20 cellular contexts compared by ENCODE assay signal in genomic region chr1:234734412-234734835, GRCh38.
DNase-seq lines count a peak whose midpoint lies in the region; ATAC-seq and TF ChIP-seq lines count a peak whose summit lies in the region.
"Had no signal": no experiment of that assay in that cellular context is flagged by ENCODE, and none has a peak within 500 bp of the region (broad histone marks: within the 10 kb centered on the region; RNA-seq: fewer than 3 reads in every experiment).

No MANE protein-coding gene starts in this region.

- ATAC-seq in upper lobe of right lung: no peak

- H3K36me3 ChIP-seq in upper lobe of right lung: no peaks in the 10 kb centered on the region
- H3K36me3 ChIP-seq: SJCRH30 had no signal

- peak overlapping the region; percentile 59 for H3K27ac Mint-ChIP-seq in activated naive CD4-positive, alpha-beta T cell treated with anti-CD3 and anti-CD28 coated beads, Interleukin-2, amount 50 U/mL, for 24 hours
- H3K27ac Mint-ChIP-seq in activated naive CD8-positive, alpha-beta T cell treated with anti-CD3 and anti-CD28 coated beads for 36 hours: peak overlapping the region; percentile 35
- H3K27ac Mint-ChIP-seq in nephron: peak overlapping the region in 2 of 3 experiments; percentile 50 to 71
- H3K27ac Mint-ChIP-seq: CD4-positive, alpha-beta T cell had no signal

- H3K9me3 Mint-ChIP-seq in activated naive CD4-positive, alpha-beta T cell treated with anti-CD3 and anti-CD28 coated beads, Interleukin-2, amount 50 U/mL, for 24 hours: no peaks in the 10 kb centered on the region
- H3K9me3 Mint-ChIP-seq in activated naive CD8-positive, alpha-beta T cell treated with anti-CD3 and anti-CD28 coated beads for 36 hours: no peaks in the 10 kb centered on the region
- no peaks in the 10 kb centered on the region for H3K9me3 Mint-ChIP-seq in nephron
- H3K9me3 Mint-ChIP-seq: CD4-positive, alpha-beta T cell had no signal

- peaks cover 39% of the 10 kb centered on the region for H3K4me1 Mint-ChIP-seq in activated naive CD4-positive, alpha-beta T cell treated with anti-CD3 and anti-CD28 coated beads, Interleukin-2, amount 50 U/mL, for 24 hours
- peaks cover 38% of the 10 kb centered on the region for H3K4me1 Mint-ChIP-seq in activated naive CD8-positive, alpha-beta T cell treated with anti-CD3 and anti-CD28 coated beads for 36 hours
- H3K4me1 Mint-ChIP-seq in nephron: peaks cover 68% of the 10 kb centered on the region

- no peaks in the 10 kb centered on the region for H3K36me3 Mint-ChIP-seq in activated naive CD4-positive, alpha-beta T cell treated with anti-CD3 and anti-CD28 coated beads, Interleukin-2, amount 50 U/mL, for 24 hours
- H3K36me3 Mint-ChIP-seq in activated naive CD8-positive, alpha-beta T cell treated with anti-CD3 and anti-CD28 coated beads for 36 hours: no peaks in the 10 kb centered on the region
- H3K36me3 Mint-ChIP-seq in nephron (ENCODE audit: low read depth): no peaks in the 10 kb centered on the region

- H3K27ac ChIP-seq in upper lobe of right lung: no peak overlapping the region
- H3K27ac ChIP-seq: parathyroid adenoma, SJCRH30, VCaP had no signal

- no peak overlapping the region for H3K4me3 ChIP-seq in upper lobe of right lung
- H3K4me3 ChIP-seq: SJCRH30 had no signal

- intact Hi-C loops in upper lobe of right lung (cut with DNase I): no loop called here

- H3K4me3 Mint-ChIP-seq in activated naive CD4-positive, alpha-beta T cell treated with anti-CD3 and anti-CD28 coated beads, Interleukin-2, amount 50 U/mL, for 24 hours: no peak overlapping the region
- H3K4me3 Mint-ChIP-seq in activated naive CD8-positive, alpha-beta T cell treated with anti-CD3 and anti-CD28 coated beads for 36 hours: no peak overlapping the region
- H3K4me3 Mint-ChIP-seq in nephron: no peak overlapping the region
- H3K4me3 Mint-ChIP-seq: CD4-positive, alpha-beta T cell had no signal

- DNase-seq in activated naive CD4-positive, alpha-beta T cell treated with Interleukin-2 at 50 U/mL for 16 hours: no peak
- no peak for DNase-seq in activated naive CD8-positive, alpha-beta T cell treated with anti-CD3 and anti-CD28 coated beads for 36 hours
- DNase-seq in upper lobe of right lung (peak; percentile 60), NCI-H82 treated with DMSO at 0.1 percent for 48 hours (lab: John Stamatoyannopoulos, UW; ENCODE audit: unreplicated experiment) (no peak), inferior parietal cortex (ENCODE audit: extremely low spot score) (no peak)
- DNase-seq: activated T-cell treated with anti-CD3 and anti-CD28 coated beads, Interleukin-2, amount 50 U/mL, for 1 hour; CD4-positive, alpha-beta T cell; glutamatergic neuron; GOT3; KBM-7; left cardiac atrium; MM.1S; NCI-H1417 treated with DMSO at 0.1 percent for 48 hours; NCI-H2171; NCI-H524; SJCRH30 had no signal

- no peaks in the 10 kb centered on the region for H3K27me3 ChIP-seq in upper lobe of right lung
- H3K27me3 ChIP-seq: SJCRH30 had no signal

- H3K9me3 ChIP-seq in upper lobe of right lung: no peaks in the 10 kb centered on the region
- H3K9me3 ChIP-seq: SJCRH30 had no signal

- no peaks in the 10 kb centered on the region for H3K27me3 Mint-ChIP-seq in activated naive CD4-positive, alpha-beta T cell treated with anti-CD3 and anti-CD28 coated beads, Interleukin-2, amount 50 U/mL, for 24 hours
- H3K27me3 Mint-ChIP-seq in activated naive CD8-positive, alpha-beta T cell treated with anti-CD3 and anti-CD28 coated beads for 36 hours: no peaks in the 10 kb centered on the region
- peaks cover 15% of the 10 kb centered on the region for H3K27me3 Mint-ChIP-seq in nephron (ENCODE audit: low read depth)
- H3K27me3 Mint-ChIP-seq: CD4-positive, alpha-beta T cell had no signal

- H3K4me1 ChIP-seq in upper lobe of right lung: peaks cover 13% of the 10 kb centered on the region
- H3K4me1 ChIP-seq: parathyroid adenoma, SJCRH30 had no signal

- TF ChIP-seq CTCF in nephron (IDR thresholded peaks at IDR 0.05; ENCODE audit: unreplicated experiment in 3 of 3) (no peak), upper lobe of right lung (IDR thresholded peaks at IDR 0.05) (no peak)
